In genomic region chr12:2582631-2583616, GRCh38 we compare ENCODE assay signal across 8 cellular contexts.
A peak's percentile ranks its signal among the peaks of the same experiment; 100 is the strongest.
DNase-seq lines count a peak whose midpoint lies in the region; ATAC-seq and TF ChIP-seq lines count a peak whose summit lies in the region.

No MANE protein-coding gene starts in this region.

- no peak overlapping the region for H3K27ac ChIP-seq in SJSA1
- H3K27ac ChIP-seq in left ventricle myocardium inferior (replicated peaks): peak overlapping the region; percentile 58

- TF ChIP-seq CTCF in left ventricle myocardium inferior (IDR thresholded peaks at IDR 0.05; ENCODE audit: borderline replicate concordance): peak; percentile 92

- H3K4me3 ChIP-seq in SJSA1 (no peak overlapping the region), left ventricle myocardium inferior (peak overlapping the region; percentile 39)

- H3K4me1 ChIP-seq in SJSA1 (replicated peaks) (peaks cover 19% of the 10 kb centered on the region), left ventricle myocardium inferior (peaks cover 24% of the 10 kb centered on the region)

- no peaks in the 10 kb centered on the region for H3K9me3 ChIP-seq in SJSA1 (replicated peaks)
- no peaks in the 10 kb centered on the region for H3K9me3 ChIP-seq in left ventricle myocardium inferior (replicated peaks)

- peak; percentile 64 for DNase-seq in COLO668 (lab: John Stamatoyannopoulos, UW; ENCODE audit: unreplicated experiment)
- DNase-seq in HPDE6-E6E7 (ENCODE audit: extremely low spot score): peak; percentile 11
- DNase-seq in SJSA1 (ENCODE audit: low read depth in 1 of 2, low spot score in 2 of 2): peak; percentile 64 to 73
- DNase-seq in amniotic epithelial cell (ENCODE audit: low read depth): peak; percentile 7
- DNase-seq in left ventricle myocardium inferior: peak; percentile 75
- DNase-seq in putamen (ENCODE audit: low spot score): peak; percentile 27
- no peak for DNase-seq in NCI-H345 treated with DMSO at 0.1 percent for 48 hours (lab: John Stamatoyannopoulos, UW; ENCODE audit: unreplicated experiment)

- intact Hi-C loops in left ventricle myocardium inferior (cut with micrococcal nuclease): loop anchor here (10.0 kb wide), 1 partner anchor 528 kb away; the partner anchor contains the start of gene CACNA1C

- no peak for ATAC-seq in GM18909 (IDR thresholded peaks at IDR 0.05; ENCODE audit: poor library complexity, unreplicated experiment)

- H3K36me3 ChIP-seq in SJSA1 (peaks cover 5% of the 10 kb centered on the region; the same call in 1 of the 2 replicates), left ventricle myocardium inferior (peaks cover 58% of the 10 kb centered on the region)

- H3K27me3 ChIP-seq in SJSA1 (replicated peaks) (no peaks in the 10 kb centered on the region), left ventricle myocardium inferior (ENCODE audit: low read depth) (no peaks in the 10 kb centered on the region)
